20 cellular contexts compared by ENCODE assay signal in the genomic region with DNA sequence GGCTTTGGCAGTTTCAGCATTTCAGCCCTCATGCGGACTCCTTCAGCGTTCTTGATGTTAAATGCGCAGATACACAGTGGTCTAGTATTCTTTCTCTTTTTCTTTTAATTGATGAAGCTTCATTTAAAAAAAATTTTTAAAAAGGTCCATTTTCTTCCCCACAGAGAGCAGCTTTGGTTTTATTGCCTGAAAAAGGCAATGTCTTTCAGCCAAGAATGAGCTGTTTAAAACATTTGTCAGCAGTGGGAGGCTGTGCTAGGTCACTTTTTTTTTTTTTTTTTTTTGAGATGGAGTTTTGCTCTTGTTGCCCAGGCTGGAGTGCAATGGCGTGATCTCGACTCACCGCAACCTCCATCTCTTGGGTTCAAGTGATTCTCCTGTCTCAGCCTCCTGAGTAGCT. TPM values are rescaled to one million over a fixed set of nuclear protein-coding genes. Genes with fewer than 3 reads are reported as not detected.
DNase-seq lines count a peak whose midpoint lies in the region; ATAC-seq and TF ChIP-seq lines count a peak whose summit lies in the region.
"Had no signal": no experiment of that assay in that cellular context is flagged by ENCODE, and none has a peak within 500 bp of the region (broad histone marks: within the 10 kb centered on the region; RNA-seq: fewer than 3 reads in every experiment).

No MANE protein-coding gene starts in this region.

- WGBS in stomach, 5 donors, result 70 to 88% (median 79%) methylated on average over 6 of the region's 6 CpGs

- intact Hi-C loops in ascending aorta (cut with DNase I) (loop anchor here (5.0 kb wide), 1 partner anchor 35 kb away; no protein-coding TSS in a partner anchor), stomach (cut with DNase I; ENCODE audit: low total_unique reads) (no loop called here)

- TF ChIP-seq CTCF in ascending aorta (IDR thresholded peaks at IDR 0.05) (no peak), fibroblast of the aortic adventitia (IDR thresholded peaks at IDR 0.05; ENCODE audit: insufficient read depth, low read length) (no peak), stomach (IDR thresholded peaks at IDR 0.05) (no peak)

- no peak for TF ChIP-seq EP300 in stomach (IDR thresholded peaks at IDR 0.05)

- H3K9me3 ChIP-seq in ascending aorta, result no peaks in the 10 kb centered on the region
- no peaks in the 10 kb centered on the region for H3K9me3 ChIP-seq in stomach
- H3K9me3 ChIP-seq: BLaER1 treated with 17β-estradiol and CSF1 and Interleukin-3, amounts not matched to agents 10 nM and 100 nM; breast epithelium had no signal

- H3K4me1 ChIP-seq in ascending aorta (peaks cover 24 to 48% of the 10 kb centered on the region in 2 donors), stomach (peaks cover 31 to 70% (median 46%) of the 10 kb centered on the region in 4 donors)

- H3K4me3 ChIP-seq in ascending aorta (peak overlapping the region in 1 of 2 donors; percentile 46), fibroblast of the aortic adventitia (ENCODE audit: low read depth, low read length) (no peak overlapping the region), stomach (no peak overlapping the region)
- H3K4me3 ChIP-seq: BLaER1 treated with 17β-estradiol and CSF1 and Interleukin-3, amounts not matched to agents 10 nM and 100 nM; breast epithelium had no signal

- DNase-seq in AG08396 (ENCODE audit: low spot score) (peak; percentile 46), ascending aorta (ENCODE audit: low spot score in 2 of 2) (no peak), fibroblast of the aortic adventitia (ENCODE audit: low read depth) (peak; percentile 49), stomach (no peak), OCI-M2 (lab: John Stamatoyannopoulos, UW; ENCODE audit: unreplicated experiment) (no peak), COLO829 (ENCODE audit: low spot score) (no peak)
- no peak for DNase-seq in activated naive CD4-positive, alpha-beta T cell treated with anti-CD3 and anti-CD28 coated beads, Interleukin-2, amount 50 U/mL, for 16 hours
- DNase-seq: activated CD4-positive, CD25-positive, alpha-beta regulatory T cell treated with anti-CD3 and anti-CD28 coated beads, Interleukin-2, amount 50 U/mL, for 72 hours; activated CD8-positive, alpha-beta memory T cell treated with anti-CD3 and anti-CD28 coated beads for 24 hours; activated naive CD8-positive, alpha-beta T cell treated with anti-CD3 and anti-CD28 coated beads, Interleukin-2, amount 10 ng/mL, durations not matched to agents 7 days and 5 days; midbrain; NCI-H1436; NCI-H2171; NCI-H526; nephron progenitor cell; stimulated activated naive CD4-positive, alpha-beta T cell treated with Interleukin-2 at 50 U/mL for 16 hours had no signal

- no peak for TF ChIP-seq POLR2A in stomach (IDR thresholded peaks at IDR 0.05)

- H3K27me3 ChIP-seq in ascending aorta (no peaks in the 10 kb centered on the region), stomach (no peaks in the 10 kb centered on the region)
- H3K27me3 ChIP-seq: BLaER1 treated with 17β-estradiol and CSF1 and Interleukin-3, amounts not matched to agents 10 nM and 100 nM; breast epithelium had no signal

- H3K36me3 ChIP-seq in ascending aorta, result peaks cover 51 to 65% of the 10 kb centered on the region in 2 donors
- H3K36me3 ChIP-seq in stomach, result peaks cover 43 to 96% (median 86%) of the 10 kb centered on the region in 4 donors

- H3K27ac ChIP-seq in ascending aorta (peak overlapping the region; percentile 86 to 93), stomach (peak overlapping the region; percentile 68 to 81 (median 76))
- H3K27ac ChIP-seq: BLaER1 treated with 17β-estradiol and CSF1 and Interleukin-3, amounts not matched to agents 10 nM and 100 nM; breast epithelium; epithelial cell of prostate had no signal

- no peak for ATAC-seq in GM21576 (IDR thresholded peaks at IDR 0.05; ENCODE audit: unreplicated experiment)

RNA-seq across cellular contexts. Expression of gene KMT5A, which starts 13.5 kb away (rescaled TPM):
- 16.8 TPM for total RNA-seq in ascending aorta
- total RNA-seq in fibroblast of the aortic adventitia (ENCODE audit: low replicate concordance), result 46.5 and 63.1 TPM in 2 replicates
- 10 to 100 TPM; 22.8 to 64.6 (median 46.1) TPM for total RNA-seq in stomach
- 10 to 100 TPM; 16.5 to 20.4 (median 16.6) TPM for polyA plus RNA-seq in stomach

RNA-seq across cellular contexts. Expression of gene SBNO1, which starts 32.8 kb away (rescaled TPM):
- total RNA-seq in ascending aorta (9.8 TPM), fibroblast of the aortic adventitia (ENCODE audit: low replicate concordance) (38.6 and 70.6 TPM in 2 replicates), stomach (10 to 100 TPM in 4 of 5 donors, 1 to 10 TPM in 1; 6.4 to 35.6 (median 17.7) TPM)
- polyA plus RNA-seq in stomach, result 1 to 10 TPM; 3.4 to 4.1 (median 3.6) TPM

RNA-seq across cellular contexts. Expression of gene RILPL2, which starts 39.1 kb away (rescaled TPM):
- 7.2 TPM for total RNA-seq in ascending aorta
- total RNA-seq in fibroblast of the aortic adventitia (ENCODE audit: low replicate concordance), result 3.6 and 7.4 TPM in 2 replicates
- total RNA-seq in stomach, result 1 to 10 TPM; 2.0 to 5.3 (median 3.8) TPM
- polyA plus RNA-seq in stomach, result 1 to 10 TPM; 4.6 to 5.9 (median 5.5) TPM

Comparison
In these comparisons a context has a peak if more than half of its experiments do, and no peak if none do; other contexts are left out.
1. DNase-seq: peak in AG08396 (single experiment) and fibroblast of the aortic adventitia (single experiment); none in ascending aorta (0 of 2), stomach (single experiment), activated naive CD4-positive, alpha-beta T cell treated with anti-CD3 and anti-CD28 coated beads, Interleukin-2, amount 50 U/mL, for 16 hours (single experiment), OCI-M2 (single experiment) and COLO829 (single experiment).